In genomic region chr18:55300469-55301195, GRCh38 we compare ENCODE assay signal across 1 cellular context.
TF ChIP-seq lines count a peak whose summit lies in the region.

No MANE protein-coding gene starts in this region.

TF ChIP-seq in GM23338, 12 proteins besides CTCF, POLR2A, EP300 and RAD21 (continued from another document):
- TF ChIP-seq ZNF462 (CRISPR knock-in tag; IDR thresholded peaks at IDR 0.05) (0 out of 2 replicates have a peak, but pooled peaks have one; percentile 20), ZNF331 (CRISPR knock-in tag; IDR thresholded peaks at IDR 0.05; ENCODE audit: low read depth) (no peak)
TF ChIP-seq in GM23338: peak in this region for 1.
